8 cellular contexts compared by ENCODE assay signal in the genomic region with DNA sequence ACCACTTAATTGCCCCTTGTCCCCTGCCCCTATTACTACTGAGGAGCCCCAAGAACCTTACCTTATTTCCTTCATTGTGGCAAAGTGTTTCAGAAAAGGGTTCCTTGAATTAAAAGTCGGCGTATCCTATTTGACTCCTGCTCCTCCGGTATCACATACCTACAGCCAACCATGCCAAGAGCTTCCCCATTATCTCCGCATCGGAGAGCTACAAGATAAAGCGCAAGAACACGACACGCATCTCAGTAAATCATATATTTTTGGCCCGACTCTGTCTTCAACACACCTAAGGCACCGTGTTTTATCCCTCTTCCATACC.
DNase-seq lines count a peak whose midpoint lies in the region; ATAC-seq lines count a peak whose summit lies in the region.

No MANE protein-coding gene starts in this region.

- DNase-seq in DMS79 treated with DMSO at 0.1 percent for 48 hours (lab: John Stamatoyannopoulos, UW) (peak; percentile 75), MV-4-11 (lab: John Stamatoyannopoulos, UW) (peak; percentile 48), brain pericyte (ENCODE audit: low read depth, low spot score) (peak; percentile 39), midbrain (lab: John Stamatoyannopoulos, UW) (peak; percentile 30), GDM1 (lab: John Stamatoyannopoulos, UW) (no peak)

- ATAC-seq in GM21619 (IDR thresholded peaks at IDR 0.05; ENCODE audit: unreplicated experiment) (peak; percentile 3), HG03521 (IDR thresholded peaks at IDR 0.05; ENCODE audit: unreplicated experiment) (no peak), GM19463 (IDR thresholded peaks at IDR 0.05; ENCODE audit: unreplicated experiment) (no peak)
